In genomic region chr13:73411067-73411809, GRCh38 we compare ENCODE assay signal across 27 cellular contexts.
A peak's percentile ranks its signal among the peaks of the same experiment; 100 is the strongest.
DNase-seq lines count a peak whose midpoint lies in the region; ATAC-seq and TF ChIP-seq lines count a peak whose summit lies in the region.
"Had no signal": no experiment of that assay in that cellular context is flagged by ENCODE, and none has a peak within 500 bp of the region (broad histone marks: within the 10 kb centered on the region; RNA-seq: fewer than 3 reads in every experiment).

No MANE protein-coding gene starts in this region.

- H3K36me3 ChIP-seq in endodermal cell (ENCODE audit: control insufficient read depth, insufficient read depth, low read length): no peaks in the 10 kb centered on the region
- H3K36me3 ChIP-seq: right lobe of liver, suprapubic skin, uterus had no signal

- CTCF ChIA-PET in WTC11 (lab: Charles Lee): no interaction called here

- 90 to 93% methylated on average over 5 to 7 of the region's 7 CpGs for WGBS in endodermal cell (ENCODE audit: insufficient coverage in 1 of 2, insufficient read length in 1 of 2), 2 experiments

- no peak overlapping the region for H3K4me3 Mint-ChIP-seq in WTC11
- H3K4me3 Mint-ChIP-seq in endodermal cell: no peak overlapping the region
- H3K4me3 Mint-ChIP-seq: activated naive CD4-positive, alpha-beta T cell treated with anti-CD3 and anti-CD28 coated beads for 36 hours; activated T-cell treated with anti-CD3 and anti-CD28 coated beads, Interleukin-2, amount 50 U/mL, for 4 hours; B cell; central memory CD8-positive, alpha-beta T cell; GM23338; mesothelial cell of epicardium; nephron; T-helper 2 cell treated with Interferon-gamma antibody and Interleukin-4, amounts not matched to agents 5 μg/mL and 100 μg/mL, for 36 hours had no signal

- in situ Hi-C loops in SK-MEL-5 (cut with HindIII; ENCODE audit: low pct_unique_long_range_greater_than_20kb, low sequenced_read_pairs): no loop called here

- no peak overlapping the region for H3K4me3 ChIP-seq in endodermal cell (ENCODE audit: low read length)
- H3K4me3 ChIP-seq: GM23338, right lobe of liver, SK-N-MC, suprapubic skin, uterus had no signal

- H3K4me1 Mint-ChIP-seq in WTC11: peaks cover 7% of the 10 kb centered on the region
- H3K4me1 Mint-ChIP-seq in endodermal cell: peaks cover 7% of the 10 kb centered on the region
- H3K4me1 Mint-ChIP-seq: B cell; central memory CD8-positive, alpha-beta T cell; nephron had no signal

- H3K27ac ChIP-seq in endodermal cell (ENCODE audit: low read depth, low read length): no peak overlapping the region
- H3K27ac ChIP-seq: parathyroid adenoma, right lobe of liver, SK-N-MC, suprapubic skin, uterus had no signal

- H3K27me3 Mint-ChIP-seq in WTC11 (ENCODE audit: low read depth): no peaks in the 10 kb centered on the region
- H3K27me3 Mint-ChIP-seq in endodermal cell (ENCODE audit: insufficient read depth): no peaks in the 10 kb centered on the region
- H3K27me3 Mint-ChIP-seq: B cell had no signal

- peaks cover 4% of the 10 kb centered on the region for H3K4me1 ChIP-seq in endodermal cell (ENCODE audit: control insufficient read depth, insufficient read depth, low read length)
- H3K4me1 ChIP-seq: parathyroid adenoma, right lobe of liver, suprapubic skin, uterus had no signal

- POLR2A ChIA-PET in WTC11 (lab: Charles Lee): no interaction called here

- no peaks in the 10 kb centered on the region for H3K27me3 ChIP-seq in endodermal cell (ENCODE audit: control insufficient read depth, insufficient read depth, low read length, poor library complexity, severe bottlenecking)
- H3K27me3 ChIP-seq: right lobe of liver, suprapubic skin, uterus had no signal

- ATAC-seq in WTC11 (no peak), GM19467 (IDR thresholded peaks at IDR 0.05; ENCODE audit: unreplicated experiment) (no peak)
- ATAC-seq: activated T-cell treated with anti-CD3 and anti-CD28 coated beads, Interleukin-2, amount 50 U/mL, for 4 hours; GM23338; Panc1; right lobe of liver had no signal

- H3K9me3 Mint-ChIP-seq in WTC11 (peaks cover 13% of the 10 kb centered on the region), endodermal cell (no peaks in the 10 kb centered on the region)
- H3K9me3 Mint-ChIP-seq: activated naive CD4-positive, alpha-beta T cell treated with anti-CD3 and anti-CD28 coated beads for 36 hours; activated T-cell treated with anti-CD3 and anti-CD28 coated beads, Interleukin-2, amount 50 U/mL, for 4 hours; central memory CD8-positive, alpha-beta T cell; nephron; T-helper 2 cell treated with Interferon-gamma antibody and Interleukin-4, amounts not matched to agents 5 μg/mL and 100 μg/mL, for 36 hours had no signal

- H3K36me3 Mint-ChIP-seq in WTC11 (no peaks in the 10 kb centered on the region), endodermal cell (ENCODE audit: low read depth) (no peaks in the 10 kb centered on the region)
- H3K36me3 Mint-ChIP-seq: mesothelial cell of epicardium had no signal

- H3K9ac ChIP-seq in endodermal cell (ENCODE audit: extremely low read depth, low read length, poor library complexity, severe bottlenecking): no peak overlapping the region
- H3K9ac ChIP-seq: parathyroid adenoma had no signal

- H3K9me3 ChIP-seq in endodermal cell (ENCODE audit: control insufficient read depth, low read length): no peaks in the 10 kb centered on the region
- H3K9me3 ChIP-seq: right lobe of liver, suprapubic skin, uterus had no signal

- TF ChIP-seq CTCF in WTC11 (IDR thresholded peaks at IDR 0.05): no peak
- TF ChIP-seq CTCF in endodermal cell (conservative IDR thresholded peaks at IDR 0.05): no peak

- H3K27ac Mint-ChIP-seq in WTC11: no peak overlapping the region
- no peak overlapping the region for H3K27ac Mint-ChIP-seq in endodermal cell
- H3K27ac Mint-ChIP-seq: activated naive CD4-positive, alpha-beta T cell treated with anti-CD3 and anti-CD28 coated beads for 36 hours; B cell; GM23338; mesothelial cell of epicardium; nephron; T-helper 2 cell treated with Interferon-gamma antibody and Interleukin-4, amounts not matched to agents 5 μg/mL and 100 μg/mL, for 36 hours had no signal

- peak in 2 of 3 experiments; percentile 17 to 78 for DNase-seq in NCI-H1417 (lab: John Stamatoyannopoulos, UW)
- DNase-seq in NCI-H1417 treated with DMSO at 0.1 percent for 48 hours (lab: John Stamatoyannopoulos, UW): no peak
- peak; percentile 71 for DNase-seq in LoVo (ENCODE audit: low spot score)
- DNase-seq in SK-MEL-5 (ENCODE audit: low read depth, low spot score): peak; percentile 52
- peak; percentile 76 for DNase-seq in renal cortical epithelial cell (ENCODE audit: low read depth)
- DNase-seq in WTC11 (ENCODE audit: low spot score): no peak
- DNase-seq in endodermal cell: no peak
- DNase-seq: activated CD8-positive, alpha-beta memory T cell treated with anti-CD3 and anti-CD28 coated beads for 24 hours; activated naive CD4-positive, alpha-beta T cell treated with anti-CD3 and anti-CD28 coated beads for 36 hours; activated T-cell treated with anti-CD3 and anti-CD28 coated beads, Interleukin-2, amount 50 U/mL, for 4 hours; anterior cingulate cortex; Karpas-422; kidney; NCI-H1105 treated with DMSO at 0.1 percent for 48 hours; right lobe of liver; uterus had no signal

TF ChIP-seq in WTC11, 78 proteins besides CTCF, POLR2A, EP300 and RAD21:
- TF ChIP-seq, protein P1, sequence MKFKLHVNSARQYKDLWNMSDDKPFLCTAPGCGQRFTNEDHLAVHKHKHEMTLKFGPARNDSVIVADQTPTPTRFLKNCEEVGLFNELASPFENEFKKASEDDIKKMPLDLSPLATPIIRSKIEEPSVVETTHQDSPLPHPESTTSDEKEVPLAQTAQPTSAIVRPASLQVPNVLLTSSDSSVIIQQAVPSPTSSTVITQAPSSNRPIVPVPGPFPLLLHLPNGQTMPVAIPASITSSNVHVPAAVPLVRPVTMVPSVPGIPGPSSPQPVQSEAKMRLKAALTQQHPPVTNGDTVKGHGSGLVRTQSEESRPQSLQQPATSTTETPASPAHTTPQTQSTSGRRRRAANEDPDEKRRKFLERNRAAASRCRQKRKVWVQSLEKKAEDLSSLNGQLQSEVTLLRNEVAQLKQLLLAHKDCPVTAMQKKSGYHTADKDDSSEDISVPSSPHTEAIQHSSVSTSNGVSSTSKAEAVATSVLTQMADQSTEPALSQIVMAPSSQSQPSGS (CRISPR knock-in tag; IDR thresholded peaks at IDR 0.05; ENCODE audit: borderline replicate concordance, low read depth): no peak
- TF ChIP-seq TEAD1 (CRISPR knock-in tag; IDR thresholded peaks at IDR 0.05) (no peak), STAT6 (CRISPR knock-in tag; conservative IDR thresholded peaks at IDR 0.05; ENCODE audit: low read depth) (no peak), PREB (CRISPR knock-in tag; IDR thresholded peaks at IDR 0.05; ENCODE audit: borderline replicate concordance) (no peak), ZNF423 (CRISPR knock-in tag; IDR thresholded peaks at IDR 0.05) (no peak), ZNF219 (CRISPR knock-in tag; IDR thresholded peaks at IDR 0.05; ENCODE audit: borderline replicate concordance) (no peak)
- TF ChIP-seq, protein P2, sequence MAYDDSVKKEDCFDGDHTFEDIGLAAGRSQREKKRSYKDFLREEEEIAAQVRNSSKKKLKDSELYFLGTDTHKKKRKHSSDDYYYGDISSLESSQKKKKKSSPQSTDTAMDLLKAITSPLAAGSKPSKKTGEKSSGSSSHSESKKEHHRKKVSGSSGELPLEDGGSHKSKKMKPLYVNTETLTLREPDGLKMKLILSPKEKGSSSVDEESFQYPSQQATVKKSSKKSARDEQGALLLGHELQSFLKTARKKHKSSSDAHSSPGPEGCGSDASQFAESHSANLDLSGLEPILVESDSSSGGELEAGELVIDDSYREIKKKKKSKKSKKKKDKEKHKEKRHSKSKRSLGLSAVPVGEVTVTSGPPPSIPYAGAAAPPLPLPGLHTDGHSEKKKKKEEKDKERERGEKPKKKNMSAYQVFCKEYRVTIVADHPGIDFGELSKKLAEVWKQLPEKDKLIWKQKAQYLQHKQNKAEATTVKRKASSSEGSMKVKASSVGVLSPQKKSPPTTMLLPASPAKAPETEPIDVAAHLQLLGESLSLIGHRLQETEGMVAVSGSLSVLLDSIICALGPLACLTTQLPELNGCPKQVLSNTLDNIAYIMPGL (CRISPR knock-in tag; IDR thresholded peaks at IDR 0.05): no peak

Comparison
In these comparisons a context has a peak if more than half of its experiments do, and no peak if none do; other contexts are left out.
1. DNase-seq: peak in NCI-H1417 (2 of 3), LoVo (single experiment), SK-MEL-5 (single experiment) and renal cortical epithelial cell (single experiment); none in NCI-H1417 treated with DMSO at 0.1 percent for 48 hours (single experiment), WTC11 (single experiment) and endodermal cell (single experiment).